In genomic region chr1:22157359-22157966, GRCh38 we compare ENCODE assay signal across 10 cellular contexts. TPM values are rescaled to one million over a fixed set of nuclear protein-coding genes. Genes with fewer than 3 reads are reported as not detected.
"Had no signal": no experiment of that assay in that cellular context is flagged by ENCODE, and none has a peak within 500 bp of the region (broad histone marks: within the 10 kb centered on the region; RNA-seq: fewer than 3 reads in every experiment).

No MANE protein-coding gene starts in this region.

- H3K4me1 ChIP-seq: HAP-1 had no signal

- H3K27ac ChIP-seq: GM23248, HL-60, KMS-11 had no signal

- H3K4me2 ChIP-seq: KMS-11 had no signal

- H3K36me3 ChIP-seq: HAP-1 had no signal

- H3K9ac ChIP-seq: GM23248, KMS-11 had no signal

- H3K9me3 ChIP-seq: HAP-1 had no signal

- H3K4me3 ChIP-seq: GM23248, HAP-1 had no signal

- DNase-seq: GM23248, GOT3, H7, HFFc6, IMR-90, KBM-7 had no signal

- ATAC-seq: HCT116 had no signal

- H2AFZ ChIP-seq: GM23248 had no signal

RNA-seq across cellular contexts. Expression of gene WNT4, which starts 14.6 kb away (rescaled TPM):
- total RNA-seq: HFFc6, IMR-90 had no signal
- polyA plus RNA-seq: IMR-90 had no signal
